In genomic region chr15:45948226-45948625, GRCh38 we compare ENCODE assay signal across 31 cellular contexts.
DNase-seq lines count a peak whose midpoint lies in the region; ATAC-seq and TF ChIP-seq lines count a peak whose summit lies in the region.
"Had no signal": no experiment of that assay in that cellular context is flagged by ENCODE, and none has a peak within 500 bp of the region (broad histone marks: within the 10 kb centered on the region; RNA-seq: fewer than 3 reads in every experiment).

No MANE protein-coding gene starts in this region.

- CTCF ChIA-PET in activated CD4-positive, alpha-beta memory T cell treated with anti-CD3 and anti-CD28 coated beads for 36 hours (lab: Charles Lee): no interaction called here

- no peaks in the 10 kb centered on the region for H3K27me3 ChIP-seq in DND-41 (ENCODE audit: insufficient read depth, low read length, poor library complexity)
- H3K27me3 ChIP-seq in HUES6 (ENCODE audit: control insufficient read depth, insufficient read depth, low read length): no peaks in the 10 kb centered on the region
- H3K27me3 ChIP-seq in iPS-18a (ENCODE audit: control insufficient read depth, insufficient read depth, low read length): no peaks in the 10 kb centered on the region
- H3K27me3 ChIP-seq: BE2C, cardiac muscle cell, heart left ventricle, left lung had no signal

- H3K79me2 ChIP-seq in DND-41 (ENCODE audit: insufficient read depth, low read length): no peaks in the 10 kb centered on the region

- H3K36me3 ChIP-seq in DND-41 (ENCODE audit: insufficient read depth, low read length) (no peaks in the 10 kb centered on the region), HUES6 (ENCODE audit: control insufficient read depth, insufficient read depth, low read length) (no peaks in the 10 kb centered on the region), SK-N-MC (ENCODE audit: insufficient read depth, low read length) (no peaks in the 10 kb centered on the region), iPS-18a (ENCODE audit: control insufficient read depth, low read depth, low read length) (no peaks in the 10 kb centered on the region)
- H3K36me3 ChIP-seq: BE2C, cardiac muscle cell, heart left ventricle, left lung, WERI-Rb-1 had no signal

- no peak overlapping the region for H3K9ac ChIP-seq in DND-41 (ENCODE audit: low read depth, low read length)
- H3K9ac ChIP-seq in HUES6 (ENCODE audit: low read length): peak overlapping the region; percentile 51
- H3K9ac ChIP-seq in SK-N-MC (ENCODE audit: insufficient read length): no peak overlapping the region
- no peak overlapping the region for H3K9ac ChIP-seq in iPS-18a (ENCODE audit: low read length)
- H3K9ac ChIP-seq: KMS-11 had no signal

- H3K27me3 Mint-ChIP-seq in activated CD4-positive, alpha-beta memory T cell treated with anti-CD3 and anti-CD28 coated beads for 36 hours: no peaks in the 10 kb centered on the region

- H3K27ac ChIP-seq in DND-41 (ENCODE audit: low read length) (no peak overlapping the region), HUES6 (ENCODE audit: low read depth, low read length) (peak overlapping the region; percentile 79), SK-N-MC (no peak overlapping the region), iPS-18a (ENCODE audit: low read length) (no peak overlapping the region)
- H3K27ac ChIP-seq: cardiac muscle cell, coronary artery, heart left ventricle, KMS-11, left lung, psoas muscle, WERI-Rb-1 had no signal

- peak; percentile 74 for DNase-seq in DND-41
- DNase-seq in SK-N-MC (ENCODE audit: low read depth, low spot score): no peak
- DNase-seq in activated CD4-positive, alpha-beta memory T cell treated with anti-CD3 and anti-CD28 coated beads for 36 hours: no peak
- no peak for DNase-seq in iPS-NIHi11 (ENCODE audit: low spot score)
- DNase-seq in head of caudate nucleus: no peak
- DNase-seq: ACHN; activated CD8-positive, alpha-beta memory T cell treated with anti-CD3 and anti-CD28 coated beads, Interleukin-2, amount 50 U/mL, for 48 hours; BE2C; effector memory CD4-positive, alpha-beta T cell; foreskin fibroblast; GF-D8; heart left ventricle; immature natural killer cell; left lung; naive B cell; NCI-H1694 treated with DMSO at 0.1 percent for 48 hours; occipital lobe; OCI-M1; psoas muscle; stimulated activated CD4-positive, alpha-beta T cell treated with anti-CD3 and anti-CD28 coated beads, Interleukin-15, amount 100 ng/mL, for 24 hours; stimulated activated naive CD4-positive, alpha-beta T cell; WERI-Rb-1 had no signal

- H3K9me3 Mint-ChIP-seq in activated CD4-positive, alpha-beta memory T cell treated with anti-CD3 and anti-CD28 coated beads for 36 hours: no peaks in the 10 kb centered on the region
- H3K9me3 Mint-ChIP-seq: activated naive CD4-positive, alpha-beta T cell treated with anti-CD3 and anti-CD28 coated beads, Interleukin-2, amount 50 U/mL, for 24 hours had no signal

- no peaks in the 10 kb centered on the region for H3K4me1 Mint-ChIP-seq in activated CD4-positive, alpha-beta memory T cell treated with anti-CD3 and anti-CD28 coated beads for 36 hours (ENCODE audit: low read depth)
- H3K4me1 Mint-ChIP-seq: activated naive CD4-positive, alpha-beta T cell treated with anti-CD3 and anti-CD28 coated beads, Interleukin-2, amount 50 U/mL, for 24 hours; immature natural killer cell; naive B cell had no signal

- peaks cover 18% of the 10 kb centered on the region for H3K4me1 ChIP-seq in DND-41 (ENCODE audit: insufficient read depth, low read length)
- H3K4me1 ChIP-seq in HUES6 (ENCODE audit: control insufficient read depth, insufficient read depth, low read length): peaks cover 52% of the 10 kb centered on the region
- H3K4me1 ChIP-seq in iPS-18a (ENCODE audit: control insufficient read depth, low read depth, low read length): peaks cover 24% of the 10 kb centered on the region
- H3K4me1 ChIP-seq: BE2C, heart left ventricle, left lung, psoas muscle had no signal

- 0 out of 2 replicates have a peak overlapping the region, but pooled peaks have one; percentile 25 for H3K4me2 ChIP-seq in DND-41 (ENCODE audit: insufficient read depth, low read length)
- H3K4me2 ChIP-seq: KMS-11 had no signal

- no peaks in the 10 kb centered on the region for H3K36me3 Mint-ChIP-seq in activated CD4-positive, alpha-beta memory T cell treated with anti-CD3 and anti-CD28 coated beads for 36 hours
- H3K36me3 Mint-ChIP-seq: activated naive CD4-positive, alpha-beta T cell treated with anti-CD3 and anti-CD28 coated beads, Interleukin-2, amount 50 U/mL, for 24 hours; immature natural killer cell; naive B cell had no signal

- no peaks in the 10 kb centered on the region for H4K20me1 ChIP-seq in DND-41 (ENCODE audit: insufficient read depth, low read length)

- POLR2A ChIA-PET in activated CD4-positive, alpha-beta memory T cell treated with anti-CD3 and anti-CD28 coated beads for 36 hours (lab: Charles Lee): no interaction called here

- no peak overlapping the region for H3K27ac Mint-ChIP-seq in activated CD4-positive, alpha-beta memory T cell treated with anti-CD3 and anti-CD28 coated beads for 36 hours
- H3K27ac Mint-ChIP-seq: activated naive CD4-positive, alpha-beta T cell treated with anti-CD3 and anti-CD28 coated beads, Interleukin-2, amount 50 U/mL, for 24 hours; immature natural killer cell; naive B cell had no signal

- no peak overlapping the region for H3K4me3 ChIP-seq in DND-41 (ENCODE audit: low read depth in 1 of 2, low read length in 2 of 2)
- H3K4me3 ChIP-seq in HUES6 (ENCODE audit: low read depth, low read length): peak overlapping the region; percentile 34
- H3K4me3 ChIP-seq in SK-N-MC: 0 out of 2 replicates have a peak overlapping the region, but pooled peaks have one; percentile 22
- H3K4me3 ChIP-seq in iPS-18a (ENCODE audit: low read length): peak overlapping the region; percentile 12
- H3K4me3 ChIP-seq: cardiac muscle cell, coronary artery, heart left ventricle, left lung, psoas muscle had no signal

- H2AFZ ChIP-seq in DND-41 (ENCODE audit: low read depth, low read length): no peak overlapping the region

- intact Hi-C loops in activated CD4-positive, alpha-beta memory T cell treated with anti-CD3 and anti-CD28 coated beads for 36 hours (cut with micrococcal nuclease): no loop called here
- intact Hi-C loops in head of caudate nucleus (cut with DNase I): no loop called here

- H3K9me3 ChIP-seq in DND-41 (ENCODE audit: insufficient read depth, low read length, severe bottlenecking) (no peaks in the 10 kb centered on the region), HUES6 (ENCODE audit: control insufficient read depth, insufficient read depth, low read depth, low read length) (no peaks in the 10 kb centered on the region), SK-N-MC (ENCODE audit: low read depth, low read length) (no peaks in the 10 kb centered on the region), iPS-18a (ENCODE audit: control insufficient read depth, low read depth, low read length) (no peaks in the 10 kb centered on the region)
- H3K9me3 ChIP-seq: BE2C, left lung, psoas muscle had no signal

- ATAC-seq in DND-41 (ENCODE audit: insufficient read depth, low read depth) (peak; percentile 93), GM18517 (IDR thresholded peaks at IDR 0.05; ENCODE audit: unreplicated experiment) (no peak)
- ATAC-seq: esophagus mucosa, heart left ventricle, left lung, psoas muscle, Right ventricle myocardium inferior had no signal

- TF ChIP-seq CTCF in DND-41 (IDR thresholded peaks at IDR 0.05; ENCODE audit: borderline replicate concordance, extremely low read depth, low read length, poor library complexity, severe bottlenecking): peak; percentile 26

- no peak overlapping the region for H3K4me3 Mint-ChIP-seq in activated CD4-positive, alpha-beta memory T cell treated with anti-CD3 and anti-CD28 coated beads for 36 hours
- H3K4me3 Mint-ChIP-seq: activated naive CD4-positive, alpha-beta T cell treated with anti-CD3 and anti-CD28 coated beads, Interleukin-2, amount 50 U/mL, for 24 hours; immature natural killer cell; naive B cell had no signal

Comparison
In these comparisons a context has a peak if more than half of its experiments do, and no peak if none do; other contexts are left out.
1. H3K4me3 ChIP-seq: peak in HUES6 (single experiment), SK-N-MC (single experiment) and iPS-18a (single experiment); none in DND-41 (0 of 2).